9 cellular contexts compared by ENCODE assay signal in the genomic region with DNA sequence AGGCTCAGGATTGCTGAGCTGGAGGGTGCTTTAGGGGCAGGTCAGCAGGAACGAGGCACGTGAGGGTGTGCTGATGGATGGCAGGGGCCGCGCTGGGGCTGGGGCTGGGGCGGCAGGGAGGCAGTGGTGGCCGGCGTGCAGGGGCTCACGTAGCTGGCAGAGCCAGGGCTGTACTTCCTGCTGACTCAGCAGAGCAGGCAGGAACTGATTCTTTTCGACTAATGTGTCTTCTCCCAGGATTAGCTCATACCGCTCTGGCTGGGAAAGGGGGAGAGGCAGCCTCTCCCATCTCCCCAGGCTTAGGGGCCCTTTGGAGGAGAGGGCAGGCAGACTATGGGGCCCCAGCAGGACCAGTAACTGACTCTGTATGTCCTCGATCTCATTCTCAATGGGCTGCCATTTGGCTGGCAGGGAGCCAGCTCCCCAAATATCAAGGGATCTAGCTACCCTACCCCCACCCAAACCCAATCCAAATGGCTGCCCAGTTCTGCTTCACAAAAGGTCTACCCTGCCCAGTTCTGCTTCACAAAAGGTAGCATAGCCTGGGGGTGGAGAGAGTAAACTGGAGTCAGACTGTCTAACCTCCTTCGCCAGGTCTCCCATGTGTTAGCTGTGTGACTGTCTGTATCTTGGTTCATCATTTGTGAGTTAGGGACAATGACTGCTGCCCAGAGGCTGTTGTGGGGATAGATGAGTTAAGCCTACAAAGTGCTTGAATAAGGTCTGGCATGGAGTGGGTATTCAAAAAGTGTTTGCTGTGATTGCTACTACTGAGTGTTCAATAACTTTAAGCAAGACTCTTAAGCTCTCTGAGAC.
DNase-seq lines count a peak whose midpoint lies in the region; ATAC-seq, FAIRE-seq and TF ChIP-seq lines count a peak whose summit lies in the region.
"Had no signal": no experiment of that assay in that cellular context is flagged by ENCODE, and none has a peak within 500 bp of the region (broad histone marks: within the 10 kb centered on the region; RNA-seq: fewer than 3 reads in every experiment).

No MANE protein-coding gene starts in this region.

- FAIRE-seq in H54 (lab: Jason Lieb, UNC), result no peak

- TF ChIP-seq CTCF in omental fat pad (IDR thresholded peaks at IDR 0.05), result no peak

- peak; percentile 48 for ATAC-seq in omental fat pad (ENCODE audit: low FRiP score)
- no peak for ATAC-seq in GM21390 (IDR thresholded peaks at IDR 0.05; ENCODE audit: unreplicated experiment)
- no peak for ATAC-seq in GM18909 (IDR thresholded peaks at IDR 0.05; ENCODE audit: poor library complexity, unreplicated experiment)
- no peak for ATAC-seq in HG02973 (IDR thresholded peaks at IDR 0.05; ENCODE audit: unreplicated experiment)
- ATAC-seq: Panc1 had no signal

- DNase-seq in H54 (ENCODE audit: insufficient read length, low spot score), result peak; percentile 69
- peak; percentile 72 for DNase-seq in NCI-H82 (lab: John Stamatoyannopoulos, UW)
- peak; percentile 38 for DNase-seq in dermis blood vessel endothelial cell
- no peak for DNase-seq in omental fat pad (ENCODE audit: low spot score)
- no peak for DNase-seq in SIG-M5 treated with dmso at 0.1 percent for 504 hours (lab: John Stamatoyannopoulos, UW; ENCODE audit: unreplicated experiment)

- no peak for TF ChIP-seq POLR2A in H54 (IDR thresholded peaks at IDR 0.05; ENCODE audit: low read depth, low read length)

Comparison
In these comparisons a context has a peak if more than half of its experiments do, and no peak if none do; other contexts are left out.
1. DNase-seq: peak in H54 (single experiment), NCI-H82 (single experiment) and dermis blood vessel endothelial cell (single experiment); none in omental fat pad (single experiment) and SIG-M5 treated with dmso at 0.1 percent for 504 hours (single experiment).